In genomic region chr17:58327363-58328194, GRCh38 we compare ENCODE assay signal across 10 cellular contexts.
A peak's percentile ranks its signal among the peaks of the same experiment; 100 is the strongest.
DNase-seq lines count a peak whose midpoint lies in the region; ATAC-seq and TF ChIP-seq lines count a peak whose summit lies in the region.
"Had no signal": no experiment of that assay in that cellular context is flagged by ENCODE, and none has a peak within 500 bp of the region (broad histone marks: within the 10 kb centered on the region; RNA-seq: fewer than 3 reads in every experiment).

No MANE protein-coding gene starts in this region.

- no peaks in the 10 kb centered on the region for H3K9me3 Mint-ChIP-seq in stimulated activated naive CD8-positive, alpha-beta T cell treated with anti-CD3 and anti-CD28 coated beads, Interleukin-15, amount 100 ng/mL, for 72 hours

- ATAC-seq in stimulated activated naive CD8-positive, alpha-beta T cell treated with anti-CD3 and anti-CD28 coated beads, Interleukin-15, amount 100 ng/mL, for 72 hours = no peak
- ATAC-seq: pancreas had no signal

- H3K27ac Mint-ChIP-seq in stimulated activated naive CD8-positive, alpha-beta T cell treated with anti-CD3 and anti-CD28 coated beads, Interleukin-15, amount 100 ng/mL, for 72 hours = peak overlapping the region; percentile 92

- peak; percentile 72 for DNase-seq in activated effector memory CD4-positive, alpha-beta T cell treated with anti-CD3 and anti-CD28 coated beads, Interleukin-2, amount 50 U/mL, for 16 hours
- no peak for DNase-seq in activated effector memory CD4-positive, alpha-beta T cell treated with Interleukin-2 at 50 U/mL for 16 hours
- peak; percentile 56 for DNase-seq in NOMO-1 treated with dmso at 0.1 percent for 144 hours (lab: John Stamatoyannopoulos, UW; ENCODE audit: unreplicated experiment)
- DNase-seq in effector CD8-positive, alpha-beta T cell (lab: John Stamatoyannopoulos, UW) = peak; percentile 17
- DNase-seq in stimulated activated naive CD8-positive, alpha-beta T cell treated with anti-CD3 and anti-CD28 coated beads, Interleukin-15, amount 100 ng/mL, for 72 hours = peak in 1 of 2 donors; percentile 84
- DNase-seq in GOT3 (lab: John Stamatoyannopoulos, UW) = no peak
- DNase-seq in GM20000 (ENCODE audit: low spot score) = no peak
- no peak for DNase-seq in NCI-H446 (lab: John Stamatoyannopoulos, UW)
- DNase-seq: cortex of kidney had no signal

- peaks cover 83% of the 10 kb centered on the region for H3K4me1 Mint-ChIP-seq in stimulated activated naive CD8-positive, alpha-beta T cell treated with anti-CD3 and anti-CD28 coated beads, Interleukin-15, amount 100 ng/mL, for 72 hours

- no peak for TF ChIP-seq CTCF in GM20000 (IDR thresholded peaks at IDR 0.05; ENCODE audit: extremely low read depth, missing control alignments)

- H3K27me3 Mint-ChIP-seq in stimulated activated naive CD8-positive, alpha-beta T cell treated with anti-CD3 and anti-CD28 coated beads, Interleukin-15, amount 100 ng/mL, for 72 hours = no peaks in the 10 kb centered on the region

- H3K4me3 Mint-ChIP-seq in stimulated activated naive CD8-positive, alpha-beta T cell treated with anti-CD3 and anti-CD28 coated beads, Interleukin-15, amount 100 ng/mL, for 72 hours = peak overlapping the region; percentile 77 to 80

Comparison
In these comparisons a context has a peak if more than half of its experiments do, and no peak if none do; other contexts are left out.
1. DNase-seq: peak in activated effector memory CD4-positive, alpha-beta T cell treated with anti-CD3 and anti-CD28 coated beads, Interleukin-2, amount 50 U/mL, for 16 hours (single experiment), NOMO-1 treated with dmso at 0.1 percent for 144 hours (single experiment) and effector CD8-positive, alpha-beta T cell (single experiment); none in activated effector memory CD4-positive, alpha-beta T cell treated with Interleukin-2 at 50 U/mL for 16 hours (single experiment), GOT3 (single experiment), GM20000 (single experiment) and NCI-H446 (0 of 2).